Comparison of ENCODE assay signal across 8 cellular contexts in the genomic region with DNA sequence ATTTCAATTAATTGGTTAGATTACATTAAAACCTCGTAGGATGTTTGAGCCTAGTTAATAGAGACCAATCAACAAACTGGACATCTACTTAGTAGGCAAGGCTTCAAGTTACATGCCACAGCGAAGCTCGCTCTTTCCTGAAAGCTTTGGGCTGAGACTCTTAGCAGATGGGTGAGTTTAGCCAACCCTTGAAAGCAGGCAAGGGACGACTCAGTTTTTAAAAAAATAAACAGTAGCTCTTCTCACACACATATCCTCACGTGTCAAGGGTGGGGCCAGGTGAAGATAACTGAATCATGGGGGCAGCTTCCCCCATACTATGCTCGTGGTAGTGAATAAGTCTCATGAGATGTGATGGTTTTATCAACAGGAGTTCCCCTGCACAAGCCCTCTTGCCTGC. TPM values are rescaled to one million over a fixed set of nuclear protein-coding genes. Genes with fewer than 3 reads are reported as not detected.
DNase-seq lines count a peak whose midpoint lies in the region; ATAC-seq and TF ChIP-seq lines count a peak whose summit lies in the region.

No MANE protein-coding gene starts in this region.

- intact Hi-C loops in A673 (cut with micrococcal nuclease; ENCODE audit: unreplicated experiment) (no loop called here), right lobe of liver (cut with DNase I) (no loop called here), sciatic nerve (cut with DNase I) (no loop called here)

- TF ChIP-seq POLR2A in right lobe of liver (IDR thresholded peaks at IDR 0.05) = no peak

- H3K36me3 Mint-ChIP-seq in activated naive CD4-positive, alpha-beta T cell treated with anti-CD3 and anti-CD28 coated beads, Interleukin-2, amount 50 U/mL, for 72 hours = peaks cover 42 to 47% of the 10 kb centered on the region in 2 donors

- peak overlapping the region; percentile 77 for H3K4me3 ChIP-seq in A673 (ENCODE audit: low read depth, low read length, poor library complexity, severe bottlenecking)
- peak overlapping the region; percentile 80 for H3K4me3 ChIP-seq in HEK293 (ENCODE audit: low read depth, low read length)
- peak overlapping the region in 2 of 3 donors; percentile 50 to 70 for H3K4me3 ChIP-seq in right lobe of liver

- no peak overlapping the region for H3K27ac ChIP-seq in A673 (ENCODE audit: low read depth, low read length, poor library complexity, severe bottlenecking)
- H3K27ac ChIP-seq in HEK293 (ENCODE audit: extremely low read depth, low read depth, low read length) = no peak overlapping the region
- no peak overlapping the region for H3K27ac ChIP-seq in right lobe of liver

- no peaks in the 10 kb centered on the region for H3K9me3 Mint-ChIP-seq in activated naive CD4-positive, alpha-beta T cell treated with anti-CD3 and anti-CD28 coated beads, Interleukin-2, amount 50 U/mL, for 72 hours

- DNase-seq in A673 (ENCODE audit: low spot score) (no peak), right lobe of liver (no peak), retina (no peak), sciatic nerve (ENCODE audit: low spot score) (no peak)
- DNase-seq in activated naive CD4-positive, alpha-beta T cell treated with anti-CD3 and anti-CD28 coated beads, Interleukin-2, amount 50 U/mL, for 72 hours (ENCODE audit: low spot score in 2 of 2) = no peak

- no TSS peak for BruUV-seq in A673 (replicated peaks; lab: Mats Ljungman, UMichigan)

- H3K27me3 ChIP-seq in A673 (replicated peaks; ENCODE audit: insufficient read depth, low read depth, low read length, poor library complexity) (no peaks in the 10 kb centered on the region), right lobe of liver (no peaks in the 10 kb centered on the region)

- 34% methylated on average over 6 of the region's 6 CpGs for WGBS in right lobe of liver (ENCODE audit: insufficient coverage, low coverage, low lambda C conversion rate, missing lambda C conversion rate)

- no peak for TF ChIP-seq CTCF in A673 (conservative IDR thresholded peaks at IDR 0.05; ENCODE audit: low read depth, low read length)
- no peak for TF ChIP-seq CTCF in HEK293 (tag by site-specific recombination; IDR thresholded peaks at IDR 0.05)
- no peak for TF ChIP-seq CTCF in right lobe of liver (IDR thresholded peaks at IDR 0.05)

- no peaks in the 10 kb centered on the region for H3K36me3 ChIP-seq in A673 (ENCODE audit: insufficient read depth, low read length, poor library complexity, severe bottlenecking)
- peaks cover 0 to 10% of the 10 kb centered on the region in 2 experiments; a peak in 2 of 3 replicates for H3K36me3 ChIP-seq in HEK293 (ENCODE audit: control insufficient read depth in 2 of 2, insufficient read depth in 1 of 2, low read length in 2 of 2)
- no peaks in the 10 kb centered on the region for H3K36me3 ChIP-seq in right lobe of liver

- CTCF ChIA-PET in A673 (lab: Charles Lee) = no interaction called here
- CTCF ChIA-PET in HEK293 (lab: Yijun Ruan, JAX) = interaction anchor here (1.2 to 2.9 kb wide), 3 partner anchors 68 to 350 kb away, joined by 3 to 16 read pairs (median 4); no protein-coding TSS in a partner anchor

- no peaks in the 10 kb centered on the region for H3K9me3 ChIP-seq in A673 (ENCODE audit: low read depth, low read length, poor library complexity, severe bottlenecking)
- no peaks in the 10 kb centered on the region for H3K9me3 ChIP-seq in HEK293 (ENCODE audit: control insufficient read depth, insufficient read depth, low read depth, low read length)
- no peaks in the 10 kb centered on the region for H3K9me3 ChIP-seq in right lobe of liver

- peak in 1 of 2 donors; percentile 1 for ATAC-seq in activated naive CD4-positive, alpha-beta T cell treated with anti-CD3 and anti-CD28 coated beads, Interleukin-2, amount 50 U/mL, for 72 hours
- ATAC-seq in right lobe of liver (no peak), GM18517 (IDR thresholded peaks at IDR 0.05; ENCODE audit: unreplicated experiment) (no peak), GM19397 (IDR thresholded peaks at IDR 0.05; ENCODE audit: unreplicated experiment) (no peak), sciatic nerve (no peak)

- H3K27ac Mint-ChIP-seq in activated naive CD4-positive, alpha-beta T cell treated with anti-CD3 and anti-CD28 coated beads, Interleukin-2, amount 50 U/mL, for 72 hours = peak overlapping the region; percentile 95 to 99

- H3K4me1 ChIP-seq in A673 (ENCODE audit: insufficient read depth, low read length, poor library complexity, severe bottlenecking) (peaks cover 7% of the 10 kb centered on the region), HEK293 (ENCODE audit: control insufficient read depth, insufficient read depth, low read length) (peaks cover 12% of the 10 kb centered on the region; the same call in 1 of the 2 replicates), right lobe of liver (peaks cover 0 to 11% (median 0%) of the 10 kb centered on the region in 4 donors)

- POLR2A ChIA-PET in A673 (lab: Charles Lee; ENCODE audit: low non-redundant PET) = no interaction called here
- POLR2A ChIA-PET in HEK293 (lab: Yijun Ruan, JAX) = interaction anchor here (0.9 to 7.0 kb wide), 3 partner anchors 13 to 40 kb away, joined by 3 to 80 read pairs (median 3); a partner anchor contains a TSS

TF ChIP-seq in HEK293, 187 proteins besides CTCF, POLR2A, EP300 and RAD21 (continues in another document):
- TF ChIP-seq ZFP69B (tag by site-specific recombination; IDR thresholded peaks at IDR 0.05) (no peak), ZNF37A (tag by site-specific recombination; IDR thresholded peaks at IDR 0.05) (no peak), EGR2 (tag by site-specific recombination; IDR thresholded peaks at IDR 0.05; ENCODE audit: low read depth) (no peak), GLIS2 (tag by site-specific recombination; IDR thresholded peaks at IDR 0.05) (no peak), ZNF10 (tag by site-specific recombination; IDR thresholded peaks at IDR 0.05) (no peak), ZNF76 (tag by site-specific recombination; IDR thresholded peaks at IDR 0.05; ENCODE audit: borderline replicate concordance, low read depth) (no peak), ZNF169 (tag by site-specific recombination; IDR thresholded peaks at IDR 0.05) (no peak), ZNF560 (tag by site-specific recombination; IDR thresholded peaks at IDR 0.05; ENCODE audit: borderline replicate concordance) (no peak), ZNF133 (tag by site-specific recombination; IDR thresholded peaks at IDR 0.05) (no peak), MZF1 (tag by site-specific recombination; IDR thresholded peaks at IDR 0.05; ENCODE audit: borderline replicate concordance) (no peak)
- TF ChIP-seq, protein P1, sequence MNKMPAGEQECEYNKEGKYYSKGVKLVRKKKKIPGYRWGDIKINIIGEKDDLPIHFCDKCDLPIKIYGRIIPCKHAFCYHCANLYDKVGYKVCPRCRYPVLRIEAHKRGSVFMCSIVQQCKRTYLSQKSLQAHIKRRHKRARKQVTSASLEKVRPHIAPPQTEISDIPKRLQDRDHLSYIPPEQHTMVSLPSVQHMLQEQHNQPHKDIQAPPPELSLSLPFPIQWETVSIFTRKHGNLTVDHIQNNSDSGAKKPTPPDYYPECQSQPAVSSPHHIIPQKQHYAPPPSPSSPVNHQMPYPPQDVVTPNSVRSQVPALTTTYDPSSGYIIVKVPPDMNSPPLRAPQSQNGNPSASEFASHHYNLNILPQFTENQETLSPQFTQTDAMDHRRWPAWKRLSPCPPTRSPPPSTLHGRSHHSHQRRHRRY (tag by site-specific recombination; IDR thresholded peaks at IDR 0.05) = no peak
- TF ChIP-seq, protein P2, sequence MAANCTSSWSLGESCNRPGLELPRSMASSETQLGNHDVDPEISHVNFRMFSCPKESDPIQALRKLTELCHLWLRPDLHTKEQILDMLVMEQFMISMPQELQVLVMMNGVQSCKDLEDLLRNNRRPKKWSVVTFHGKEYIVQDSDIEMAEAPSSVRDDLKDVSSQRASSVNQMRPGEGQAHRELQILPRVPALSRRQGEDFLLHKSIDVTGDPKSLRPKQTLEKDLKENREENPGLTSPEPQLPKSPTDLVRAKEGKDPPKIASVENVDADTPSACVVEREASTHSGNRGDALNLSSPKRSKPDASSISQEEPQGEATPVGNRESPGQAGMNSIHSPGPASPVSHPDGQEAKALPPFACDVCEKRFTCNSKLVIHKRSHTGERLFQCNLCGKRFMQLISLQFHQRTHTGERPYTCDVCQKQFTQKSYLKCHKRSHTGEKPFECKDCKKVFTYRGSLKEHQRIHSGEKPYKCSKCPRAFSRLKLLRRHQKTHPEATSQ (tag by site-specific recombination; IDR thresholded peaks at IDR 0.05) = no peak
- TF ChIP-seq, protein P3, sequence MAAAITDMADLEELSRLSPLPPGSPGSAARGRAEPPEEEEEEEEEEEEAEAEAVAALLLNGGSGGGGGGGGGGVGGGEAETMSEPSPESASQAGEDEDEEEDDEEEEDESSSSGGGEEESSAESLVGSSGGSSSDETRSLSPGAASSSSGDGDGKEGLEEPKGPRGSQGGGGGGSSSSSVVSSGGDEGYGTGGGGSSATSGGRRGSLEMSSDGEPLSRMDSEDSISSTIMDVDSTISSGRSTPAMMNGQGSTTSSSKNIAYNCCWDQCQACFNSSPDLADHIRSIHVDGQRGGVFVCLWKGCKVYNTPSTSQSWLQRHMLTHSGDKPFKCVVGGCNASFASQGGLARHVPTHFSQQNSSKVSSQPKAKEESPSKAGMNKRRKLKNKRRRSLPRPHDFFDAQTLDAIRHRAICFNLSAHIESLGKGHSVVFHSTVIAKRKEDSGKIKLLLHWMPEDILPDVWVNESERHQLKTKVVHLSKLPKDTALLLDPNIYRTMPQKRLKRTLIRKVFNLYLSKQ (tag by site-specific recombination; IDR thresholded peaks at IDR 0.05; ENCODE audit: borderline replicate concordance) = no peak
- TF ChIP-seq, protein P4, sequence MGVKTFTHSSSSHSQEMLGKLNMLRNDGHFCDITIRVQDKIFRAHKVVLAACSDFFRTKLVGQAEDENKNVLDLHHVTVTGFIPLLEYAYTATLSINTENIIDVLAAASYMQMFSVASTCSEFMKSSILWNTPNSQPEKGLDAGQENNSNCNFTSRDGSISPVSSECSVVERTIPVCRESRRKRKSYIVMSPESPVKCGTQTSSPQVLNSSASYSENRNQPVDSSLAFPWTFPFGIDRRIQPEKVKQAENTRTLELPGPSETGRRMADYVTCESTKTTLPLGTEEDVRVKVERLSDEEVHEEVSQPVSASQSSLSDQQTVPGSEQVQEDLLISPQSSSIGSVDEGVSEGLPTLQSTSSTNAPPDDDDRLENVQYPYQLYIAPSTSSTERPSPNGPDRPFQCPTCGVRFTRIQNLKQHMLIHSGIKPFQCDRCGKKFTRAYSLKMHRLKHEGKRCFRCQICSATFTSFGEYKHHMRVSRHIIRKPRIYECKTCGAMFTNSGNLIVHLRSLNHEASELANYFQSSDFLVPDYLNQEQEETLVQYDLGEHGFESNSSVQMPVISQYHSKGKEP (tag by site-specific recombination; IDR thresholded peaks at IDR 0.05) = no peak

RNA-seq across cellular contexts. Expression of a gene that starts 0.8 kb away (rescaled TPM):
- total RNA-seq in A673 (2021) (10.1 and 12.6 TPM in 2 replicates), right lobe of liver (under 1 TPM in 4 of 6 experiments, not detected in 2; 0.12 to 0.68 (median 0.45) TPM), sciatic nerve (0.80 TPM)
- total RNA-seq in activated naive CD4-positive, alpha-beta T cell treated with anti-CD3 and anti-CD28 coated beads, Interleukin-2, amount 50 U/mL, for 72 hours = 10 to 100 TPM; 25.9 to 32.0 TPM

RNA-seq across cellular contexts. Expression of a gene that starts 40.3 kb away (rescaled TPM):
- total RNA-seq in A673 (2021) = 272 and 284 TPM in 2 replicates
- 100 to 1,000 TPM; 101 to 159 TPM for total RNA-seq in activated naive CD4-positive, alpha-beta T cell treated with anti-CD3 and anti-CD28 coated beads, Interleukin-2, amount 50 U/mL, for 72 hours
- total RNA-seq in right lobe of liver = 10 to 100 TPM; 30.5 to 57.2 (median 40.6) TPM
- total RNA-seq in sciatic nerve = 167 TPM
